In the genomic region with DNA sequence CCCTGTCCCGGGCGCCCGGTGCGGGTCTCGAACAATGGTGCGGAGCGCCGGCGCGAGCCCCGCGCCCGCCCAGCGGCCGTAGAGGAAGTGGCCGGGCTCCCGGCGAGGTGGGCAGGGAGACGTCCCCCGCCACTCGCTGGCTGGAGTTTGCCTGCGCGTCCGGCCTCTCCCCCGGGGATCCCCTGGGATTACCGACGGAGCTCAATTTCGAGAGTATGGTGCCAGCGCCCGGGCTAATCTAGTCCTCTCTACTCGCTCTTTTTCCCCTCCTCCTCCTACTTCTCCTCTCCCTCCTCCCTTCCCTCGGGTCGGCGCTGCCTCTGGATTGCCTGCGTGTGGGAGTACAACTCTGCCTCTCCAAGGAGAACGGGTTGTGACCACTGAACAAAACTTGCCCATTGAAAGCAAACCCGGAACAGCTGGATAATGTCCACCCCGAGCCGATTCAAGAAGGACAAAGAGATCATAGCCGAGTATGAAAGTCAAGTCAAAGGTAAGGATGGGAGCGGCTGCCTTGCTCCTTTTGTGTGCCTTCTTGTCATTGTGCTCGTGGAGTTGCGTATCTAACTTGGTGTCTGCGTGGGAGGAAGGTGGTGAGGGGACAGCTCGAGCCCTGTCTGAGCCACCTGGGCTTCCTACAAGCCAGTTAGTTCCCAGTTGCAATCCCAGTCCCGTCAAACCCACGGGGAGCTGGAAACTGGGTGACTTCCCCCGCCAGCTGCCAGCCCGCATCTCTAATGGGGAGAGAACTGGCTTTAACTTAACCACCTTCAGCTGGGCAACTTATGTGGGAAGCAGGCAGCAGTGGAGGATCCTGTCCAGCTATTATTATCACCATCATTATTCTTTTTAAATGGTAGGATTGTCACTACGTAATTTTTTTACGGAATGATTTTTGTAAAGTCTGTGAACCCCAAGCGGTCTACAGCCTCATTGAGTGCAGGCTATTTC, we compare ENCODE assay signal across 8 cellular contexts. TPM values are rescaled to one million over a fixed set of nuclear protein-coding genes. Genes with fewer than 3 reads are reported as not detected.
DNase-seq lines count a peak whose midpoint lies in the region; ATAC-seq and TF ChIP-seq lines count a peak whose summit lies in the region.

SRGAP1 (plus strand) TSS at position 310 of the 951 bp plus-strand sequence; CDS start at position 427, 117 bp downstream.

- ATAC-seq in WTC11: peak; percentile 2

- peaks cover 4% of the 10 kb centered on the region for H3K27me3 Mint-ChIP-seq in WTC11 (ENCODE audit: low read depth)

- H3K4me1 ChIP-seq in muscle layer of duodenum (ENCODE audit: control insufficient read depth in 1 of 2, insufficient read depth in 2 of 2, low read length in 2 of 2) (peaks cover 0 to 13% of the 10 kb centered on the region in 2 donors), urinary bladder (ENCODE audit: insufficient read depth) (peaks cover 5% of the 10 kb centered on the region)

- H3K9me3 Mint-ChIP-seq in WTC11: no peaks in the 10 kb centered on the region

- H3K27ac ChIP-seq in muscle layer of duodenum (ENCODE audit: low read length): peak within 1 kb of the TSS; percentile 92
- peak within 1 kb of the TSS; percentile 89 for H3K27ac ChIP-seq in urinary bladder (ENCODE audit: low read depth)

- peak within 1 kb of the TSS; percentile 95 for H3K4me3 Mint-ChIP-seq in WTC11

- POLR2A ChIA-PET in WTC11 (lab: Charles Lee): interaction anchor here (0.6 to 1.5 kb wide), 5 partner anchors 84 to 825 kb away, joined by 3 to 5 read pairs (median 4); partner anchors contain the start of gene KICS2

- CTCF ChIA-PET in WTC11 (lab: Charles Lee): interaction anchor here (0.7 to 3.1 kb wide), 17 partner anchors 9 to 412 kb away, joined by 3 to 26 read pairs (median 5); partner anchors contain the start of gene KICS2

- H3K9me3 ChIP-seq in muscle layer of duodenum (ENCODE audit: control insufficient read depth in 1 of 2, low read length in 2 of 2): no peaks in the 10 kb centered on the region

- 2% methylated on average over 52 of the region's 52 CpGs for WGBS in urinary bladder

- H3K27me3 ChIP-seq in H7 (ENCODE audit: control insufficient read depth, insufficient read depth, low read length): peaks cover 8% of the 10 kb centered on the region
- H3K27me3 ChIP-seq in muscle layer of duodenum (ENCODE audit: low read depth, low read length): no peaks in the 10 kb centered on the region

- no peak for TF ChIP-seq CTCF in WTC11 (IDR thresholded peaks at IDR 0.05)
- TF ChIP-seq CTCF in fibroblast of the aortic adventitia (IDR thresholded peaks at IDR 0.05; ENCODE audit: insufficient read depth, low read length): peak; percentile 39

- H3K36me3 ChIP-seq in H7 (replicated peaks; ENCODE audit: control insufficient read depth, insufficient read depth, low read length) (no peaks in the 10 kb centered on the region), muscle layer of duodenum (ENCODE audit: control insufficient read depth in 1 of 2, insufficient read depth in 2 of 2, low read length in 2 of 2) (no peaks in the 10 kb centered on the region), urinary bladder (ENCODE audit: insufficient read depth) (no peaks in the 10 kb centered on the region)

- H3K36me3 Mint-ChIP-seq in WTC11: no peaks in the 10 kb centered on the region

- DNase-seq in NCI-H82 (lab: John Stamatoyannopoulos, UW) (peak; percentile 76), NCI-H82 treated with DMSO at 0.1 percent for 48 hours (lab: John Stamatoyannopoulos, UW; ENCODE audit: unreplicated experiment) (no peak), H7 (peak; percentile 24), NCI-H128 (lab: John Stamatoyannopoulos, UW; ENCODE audit: unreplicated experiment) (peak; percentile 25), WTC11 (ENCODE audit: low spot score) (no peak), fibroblast of the aortic adventitia (ENCODE audit: low read depth) (peak; percentile 87)

- peak within 1 kb of the TSS; percentile 34; the same call in 1 of the 2 replicates for H3K27ac Mint-ChIP-seq in WTC11

- H3K4me1 Mint-ChIP-seq in WTC11: peaks cover 22% of the 10 kb centered on the region

- H3K4me3 ChIP-seq in H7 (ENCODE audit: insufficient read depth, low read depth, low read length): peak within 1 kb of the TSS; percentile 68
- peak within 1 kb of the TSS; percentile 73 for H3K4me3 ChIP-seq in fibroblast of the aortic adventitia (ENCODE audit: low read depth, low read length)
- H3K4me3 ChIP-seq in muscle layer of duodenum (ENCODE audit: low read depth in 1 of 2, low read length in 2 of 2): peak within 1 kb of the TSS; percentile 91 to 97
- H3K4me3 ChIP-seq in urinary bladder (ENCODE audit: low read depth, low read length): peak within 1 kb of the TSS; percentile 85

TF ChIP-seq in WTC11, 78 proteins besides CTCF, POLR2A, EP300 and RAD21:
- peak; percentile 83 for TF ChIP-seq ZNF263 (CRISPR knock-in tag; IDR thresholded peaks at IDR 0.05; ENCODE audit: low read depth)
- TF ChIP-seq HMGXB4 (CRISPR knock-in tag; IDR thresholded peaks at IDR 0.05): no peak
- TF ChIP-seq PREB (CRISPR knock-in tag; IDR thresholded peaks at IDR 0.05; ENCODE audit: borderline replicate concordance): no peak
- peak; percentile 7; the same call in 1 of the 2 replicates for TF ChIP-seq IRF1 (CRISPR knock-in tag; IDR thresholded peaks at IDR 0.05)
- TF ChIP-seq ATF1 (CRISPR knock-in tag; IDR thresholded peaks at IDR 0.05): 0 out of 2 replicates have a peak, but pooled peaks have one; percentile 3
- no peak for TF ChIP-seq ZNF396 (CRISPR knock-in tag; IDR thresholded peaks at IDR 0.05; ENCODE audit: borderline replicate concordance)
- 0 out of 2 replicates have a peak, but pooled peaks have one; percentile 6 for TF ChIP-seq TP53 (CRISPR knock-in tag; IDR thresholded peaks at IDR 0.05)
- no peak for TF ChIP-seq FOXP4 (CRISPR knock-in tag; IDR thresholded peaks at IDR 0.05)
- peak; percentile 18; the same call in 1 of the 2 replicates for TF ChIP-seq HMGA2 (CRISPR knock-in tag; IDR thresholded peaks at IDR 0.05)
- no peak for TF ChIP-seq IRF2 (CRISPR knock-in tag; IDR thresholded peaks at IDR 0.05; ENCODE audit: borderline replicate concordance, low read depth)
- TF ChIP-seq MXD4 (CRISPR knock-in tag; IDR thresholded peaks at IDR 0.05; ENCODE audit: borderline replicate concordance): no peak
TF ChIP-seq in WTC11: peak in this region for 5.

RNA-seq across cellular contexts. Expression of gene SRGAP1, which starts in this region (rescaled TPM):
- total RNA-seq in H7 (2014; rRNA removed; shearing (Covaris generic)): 0.92 and 0.97 TPM in 2 replicates
- total RNA-seq in WTC11 (2021): 8.1 to 10.3 TPM (median 9.9 TPM) in 3 replicates
- 11.9 and 25.8 TPM in 2 replicates for total RNA-seq in fibroblast of the aortic adventitia (ENCODE audit: low replicate concordance)
- total RNA-seq in urinary bladder: 18.0 TPM
- polyA plus RNA-seq in urinary bladder: 1.9 TPM

Comparison
In these comparisons a context has a peak if more than half of its experiments do, and no peak if none do; other contexts are left out.
1. DNase-seq: peak in NCI-H82 (single experiment), NCI-H128 (single experiment) and fibroblast of the aortic adventitia (single experiment); none in NCI-H82 treated with DMSO at 0.1 percent for 48 hours (single experiment) and WTC11 (single experiment).
2. Peak in DNase-seq and H3K4me3 ChIP-seq in H7; RNA of the gene not detected or under 1 TPM.
3. Peak in every context shown above with its lines, with median percentiles within 50 percentile points of each other: H3K4me3 ChIP-seq.